In the genomic region with DNA sequence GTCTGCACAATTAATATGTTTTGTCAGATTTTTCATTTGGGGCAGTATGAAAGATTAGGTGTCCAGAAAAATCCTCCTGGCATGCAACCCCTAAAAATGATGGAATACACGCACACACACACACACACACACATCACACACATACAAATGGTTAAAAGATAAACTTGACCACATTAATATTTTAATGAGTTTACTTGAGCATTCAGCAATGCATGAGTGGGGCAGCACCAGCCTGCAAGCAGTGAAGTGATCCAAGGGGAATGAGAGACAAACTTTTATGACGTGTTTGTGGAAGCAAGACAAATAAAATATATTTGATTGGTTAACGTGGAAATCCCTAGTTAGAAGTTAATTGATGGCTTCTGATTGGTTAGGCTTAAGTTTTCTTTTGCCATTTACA, we compare ENCODE assay signal across 21 cellular contexts.
"Had no signal": no experiment of that assay in that cellular context is flagged by ENCODE, and none has a peak within 500 bp of the region (broad histone marks: within the 10 kb centered on the region; RNA-seq: fewer than 3 reads in every experiment).

No MANE protein-coding gene starts in this region.

- ATAC-seq: activated T-cell treated with anti-CD3 and anti-CD28 coated beads, Interleukin-2, amount 50 U/mL, for 72 hours; foreskin keratinocyte; heart left ventricle; left ventricle myocardium superior had no signal

- H3K4me3 ChIP-seq: breast epithelium, heart left ventricle, prostate gland, vagina had no signal

- H3K27me3 ChIP-seq: breast epithelium, foreskin keratinocyte, heart left ventricle, neutrophil, vagina had no signal

- DNase-seq: activated CD4-positive, alpha-beta T cell treated with anti-CD3 and anti-CD28 coated beads for 4 hours; activated CD4-positive, alpha-beta T cell treated with anti-CD3 and anti-CD28 coated beads, Interleukin-2, amount 50 U/mL, for 4 hours; activated effector memory CD4-positive, alpha-beta T cell treated with Interleukin-2 at 50 U/mL for 16 hours; activated naive CD4-positive, alpha-beta T cell treated with Interleukin-2 at 50 U/mL for 16 hours; activated T-cell treated with anti-CD3 and anti-CD28 coated beads for 4 hours; activated T-cell treated with anti-CD3 and anti-CD28 coated beads, Interleukin-2, amount 50 U/mL, for 72 hours; aorta; central memory CD4-positive, alpha-beta T cell; foreskin keratinocyte; heart left ventricle; hypothalamus; immature natural killer cell; kidney; left ventricle myocardium superior; nephron progenitor cell; stimulated activated naive CD4-positive, alpha-beta T cell; trophoblast cell had no signal

- H3K4me1 ChIP-seq: breast epithelium, foreskin keratinocyte, heart left ventricle, prostate gland, vagina had no signal

- H3K27ac ChIP-seq: breast epithelium, foreskin keratinocyte, heart left ventricle, neutrophil, prostate gland, vagina had no signal

- H3K36me3 ChIP-seq: breast epithelium, heart left ventricle, neutrophil, prostate gland, vagina had no signal

- H3K9me3 ChIP-seq: breast epithelium, neutrophil, prostate gland, vagina had no signal
